ENCODE assay signal across 12 cellular contexts in the genomic region with DNA sequence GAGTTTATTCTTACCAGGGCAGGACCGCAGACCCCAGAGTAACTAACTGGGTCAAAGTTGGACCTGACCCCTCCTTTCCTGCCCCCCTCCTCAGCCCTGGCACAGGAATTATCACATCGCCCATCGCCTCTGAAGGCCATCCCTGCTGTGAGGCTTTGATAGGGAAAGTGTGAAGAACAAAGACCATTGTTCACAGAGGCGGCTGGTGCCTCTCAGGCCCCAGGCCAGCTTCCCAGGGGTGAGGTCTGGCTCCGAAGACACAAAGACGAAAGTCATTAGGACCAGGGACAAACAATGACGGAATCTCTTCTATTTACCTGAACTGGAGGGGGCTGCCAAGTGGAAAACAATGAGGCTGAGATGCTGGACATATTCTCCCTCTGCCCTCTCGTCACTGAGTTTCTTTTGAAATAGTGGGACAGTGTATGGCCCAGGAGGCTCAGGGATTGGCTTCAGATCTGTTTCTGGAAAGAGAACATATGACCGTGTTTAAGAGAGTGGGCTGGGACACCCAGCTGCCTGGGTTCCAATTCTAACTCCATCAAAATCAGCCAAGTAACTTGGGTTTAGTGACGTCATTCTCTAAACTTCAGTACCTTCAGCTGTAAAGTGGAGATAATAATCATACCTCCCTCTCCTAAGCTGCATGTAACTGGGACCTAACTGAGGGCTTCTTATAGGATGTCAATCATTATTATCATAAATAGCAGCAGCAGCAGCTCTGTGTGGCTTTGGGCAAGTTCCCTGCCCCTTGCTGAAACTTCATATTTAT.
DNase-seq lines count a peak whose midpoint lies in the region; ATAC-seq and TF ChIP-seq lines count a peak whose summit lies in the region.
"Had no signal": no experiment of that assay in that cellular context is flagged by ENCODE, and none has a peak within 500 bp of the region (broad histone marks: within the 10 kb centered on the region; RNA-seq: fewer than 3 reads in every experiment).

No MANE protein-coding gene starts in this region.

- no peak overlapping the region for H2AK5ac ChIP-seq in trophoblast cell (ENCODE audit: low read length)

- H4K12ac ChIP-seq in trophoblast cell (ENCODE audit: low read depth, low read length) = no peak overlapping the region

- H3K9ac ChIP-seq in HUES6 (ENCODE audit: low read length) = peak overlapping the region; percentile 71
- no peak overlapping the region for H3K9ac ChIP-seq in trophoblast cell (ENCODE audit: low read length)

- POLR2A ChIA-PET in WTC11 (lab: Charles Lee) = no interaction called here

- peak; percentile 84 for DNase-seq in WTC11 (ENCODE audit: low spot score)
- peak in 40 of 51 donors; percentile 0 to 81 (median 42) for DNase-seq in hypothalamus (lab: John Stamatoyannopoulos, UW)
- no peak for DNase-seq in trophoblast cell
- DNase-seq in foreskin melanocyte = no peak
- DNase-seq in NCI-H2227 treated with DMSO at 0.1 percent for 48 hours (lab: John Stamatoyannopoulos, UW) = no peak
- no peak for DNase-seq in NCI-H82 treated with DMSO at 0.1 percent for 48 hours (lab: John Stamatoyannopoulos, UW; ENCODE audit: unreplicated experiment)
- DNase-seq in HuH-7.5 (ENCODE audit: low spot score) = no peak
- DNase-seq: activated T-cell treated with anti-CD3 and anti-CD28 coated beads, Interleukin-2, amount 50 U/mL, for 48 hours had no signal

- no peak overlapping the region for H3K18ac ChIP-seq in trophoblast cell (ENCODE audit: low read length)

- no peak overlapping the region for H4K91ac ChIP-seq in trophoblast cell (ENCODE audit: low read depth, low read length)

- no peak overlapping the region for H3K14ac ChIP-seq in trophoblast cell (ENCODE audit: low read length)

- H3K4me2 ChIP-seq in trophoblast cell (ENCODE audit: low read length) = no peak overlapping the region

- H3K9me3 Mint-ChIP-seq in WTC11 = peaks cover 10% of the 10 kb centered on the region

- ATAC-seq in WTC11 = peak; percentile 87

- peaks cover 7% of the 10 kb centered on the region for H3K36me3 Mint-ChIP-seq in WTC11
- H3K36me3 Mint-ChIP-seq: brain had no signal

- H3K27ac ChIP-seq in HUES6 (ENCODE audit: low read depth, low read length) (peak overlapping the region; percentile 83; the same call in 1 of the 2 replicates), trophoblast cell (ENCODE audit: low read depth, low read length) (no peak overlapping the region)
- H3K27ac ChIP-seq: uterus had no signal

- H3K36me3 ChIP-seq in HUES6 (ENCODE audit: control insufficient read depth, insufficient read depth, low read length) (no peaks in the 10 kb centered on the region), trophoblast cell (ENCODE audit: control insufficient read depth in 1 of 2, insufficient read depth in 2 of 2, low read length in 2 of 2) (no peaks in the 10 kb centered on the region)
- H3K36me3 ChIP-seq: uterus had no signal

- H3K4me1 ChIP-seq in HUES6 (ENCODE audit: control insufficient read depth, insufficient read depth, low read length) = peaks cover 58% of the 10 kb centered on the region
- peaks cover 11 to 15% of the 10 kb centered on the region in 2 experiments for H3K4me1 ChIP-seq in trophoblast cell (ENCODE audit: control insufficient read depth in 1 of 2, insufficient read depth in 2 of 2, low read length in 2 of 2)
- H3K4me1 ChIP-seq: uterus had no signal

- H3K23ac ChIP-seq in trophoblast cell (ENCODE audit: low read length) = no peak overlapping the region

- peak overlapping the region; percentile 28 for H3K4me3 Mint-ChIP-seq in WTC11
- H3K4me3 Mint-ChIP-seq: B cell, brain had no signal

- peak overlapping the region; percentile 86 for H3K27ac Mint-ChIP-seq in WTC11
- H3K27ac Mint-ChIP-seq: B cell had no signal

- no peak overlapping the region for H2BK5ac ChIP-seq in trophoblast cell (ENCODE audit: low read depth, low read length, poor library complexity)

- H3K27me3 ChIP-seq in HUES6 (ENCODE audit: control insufficient read depth, insufficient read depth, low read length) = peaks cover 14% of the 10 kb centered on the region
- no peaks in the 10 kb centered on the region for H3K27me3 ChIP-seq in trophoblast cell (ENCODE audit: insufficient read depth, low read length)
- H3K27me3 ChIP-seq: uterus had no signal

- peaks cover 72% of the 10 kb centered on the region for H3K4me1 Mint-ChIP-seq in WTC11

- H4K8ac ChIP-seq in trophoblast cell (ENCODE audit: low read depth, low read length) = no peak overlapping the region

- peaks cover 85% of the 10 kb centered on the region for H3K27me3 Mint-ChIP-seq in WTC11 (ENCODE audit: low read depth)
- H3K27me3 Mint-ChIP-seq: B cell had no signal

- TF ChIP-seq CTCF in WTC11 (IDR thresholded peaks at IDR 0.05) = no peak

- no peak overlapping the region for H2BK12ac ChIP-seq in trophoblast cell (ENCODE audit: low read length)

- H2BK120ac ChIP-seq in trophoblast cell (ENCODE audit: insufficient read depth, low read length, poor library complexity) = peak overlapping the region; percentile 9

- H3K79me1 ChIP-seq in trophoblast cell (ENCODE audit: low read length) = no peaks in the 10 kb centered on the region

- no CpG with 5 or more reads among the region's 10 CpGs for WGBS in trophoblast cell (ENCODE audit: extremely low coverage, insufficient coverage, insufficient read length)

- H2AFZ ChIP-seq in trophoblast cell (ENCODE audit: insufficient read depth, low read length, poor library complexity) = no peak overlapping the region

- H3K4me3 ChIP-seq in HUES6 (ENCODE audit: low read depth, low read length) = peak overlapping the region; percentile 30
- no peak overlapping the region for H3K4me3 ChIP-seq in trophoblast cell (ENCODE audit: low read depth, low read length)
- H3K4me3 ChIP-seq: uterus had no signal

- no peak overlapping the region for H3K4ac ChIP-seq in trophoblast cell (ENCODE audit: low read depth, low read length)

- no peaks in the 10 kb centered on the region for H3K79me2 ChIP-seq in trophoblast cell (ENCODE audit: control insufficient read depth, insufficient read depth, low read length, poor library complexity)

- H3K9me3 ChIP-seq in HUES6 (ENCODE audit: control insufficient read depth, insufficient read depth, low read depth, low read length) (peaks cover 7% of the 10 kb centered on the region; the same call in 1 of the 2 replicates), trophoblast cell (ENCODE audit: insufficient read depth, low read depth, low read length) (no peaks in the 10 kb centered on the region)
- H3K9me3 ChIP-seq: uterus had no signal

- CTCF ChIA-PET in WTC11 (lab: Charles Lee) = no interaction called here

TF ChIP-seq in WTC11, 78 proteins besides CTCF, POLR2A, EP300 and RAD21 (continues in another document):
- TF ChIP-seq, protein P1, sequence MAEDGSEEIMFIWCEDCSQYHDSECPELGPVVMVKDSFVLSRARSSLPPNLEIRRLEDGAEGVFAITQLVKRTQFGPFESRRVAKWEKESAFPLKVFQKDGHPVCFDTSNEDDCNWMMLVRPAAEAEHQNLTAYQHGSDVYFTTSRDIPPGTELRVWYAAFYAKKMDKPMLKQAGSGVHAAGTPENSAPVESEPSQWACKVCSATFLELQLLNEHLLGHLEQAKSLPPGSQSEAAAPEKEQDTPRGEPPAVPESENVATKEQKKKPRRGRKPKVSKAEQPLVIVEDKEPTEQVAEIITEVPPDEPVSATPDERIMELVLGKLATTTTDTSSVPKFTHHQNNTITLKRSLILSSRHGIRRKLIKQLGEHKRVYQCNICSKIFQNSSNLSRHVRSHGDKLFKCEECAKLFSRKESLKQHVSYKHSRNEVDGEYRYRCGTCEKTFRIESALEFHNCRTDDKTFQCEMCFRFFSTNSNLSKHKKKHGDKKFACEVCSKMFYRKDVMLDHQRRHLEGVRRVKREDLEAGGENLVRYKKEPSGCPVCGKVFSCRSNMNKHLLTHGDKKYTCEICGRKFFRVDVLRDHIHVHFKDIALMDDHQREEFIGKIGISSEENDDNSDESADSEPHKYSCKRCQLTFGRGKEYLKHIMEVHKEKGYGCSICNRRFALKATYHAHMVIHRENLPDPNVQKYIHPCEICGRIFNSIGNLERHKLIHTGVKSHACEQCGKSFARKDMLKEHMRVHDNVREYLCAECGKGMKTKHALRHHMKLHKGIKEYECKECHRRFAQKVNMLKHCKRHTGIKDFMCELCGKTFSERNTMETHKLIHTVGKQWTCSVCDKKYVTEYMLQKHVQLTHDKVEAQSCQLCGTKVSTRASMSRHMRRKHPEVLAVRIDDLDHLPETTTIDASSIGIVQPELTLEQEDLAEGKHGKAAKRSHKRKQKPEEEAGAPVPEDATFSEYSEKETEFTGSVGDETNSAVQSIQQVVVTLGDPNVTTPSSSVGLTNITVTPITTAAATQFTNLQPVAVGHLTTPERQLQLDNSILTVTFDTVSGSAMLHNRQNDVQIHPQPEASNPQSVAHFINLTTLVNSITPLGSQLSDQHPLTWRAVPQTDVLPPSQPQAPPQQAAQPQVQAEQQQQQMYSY (CRISPR knock-in tag; IDR thresholded peaks at IDR 0.05) = no peak
- TF ChIP-seq, protein P2, sequence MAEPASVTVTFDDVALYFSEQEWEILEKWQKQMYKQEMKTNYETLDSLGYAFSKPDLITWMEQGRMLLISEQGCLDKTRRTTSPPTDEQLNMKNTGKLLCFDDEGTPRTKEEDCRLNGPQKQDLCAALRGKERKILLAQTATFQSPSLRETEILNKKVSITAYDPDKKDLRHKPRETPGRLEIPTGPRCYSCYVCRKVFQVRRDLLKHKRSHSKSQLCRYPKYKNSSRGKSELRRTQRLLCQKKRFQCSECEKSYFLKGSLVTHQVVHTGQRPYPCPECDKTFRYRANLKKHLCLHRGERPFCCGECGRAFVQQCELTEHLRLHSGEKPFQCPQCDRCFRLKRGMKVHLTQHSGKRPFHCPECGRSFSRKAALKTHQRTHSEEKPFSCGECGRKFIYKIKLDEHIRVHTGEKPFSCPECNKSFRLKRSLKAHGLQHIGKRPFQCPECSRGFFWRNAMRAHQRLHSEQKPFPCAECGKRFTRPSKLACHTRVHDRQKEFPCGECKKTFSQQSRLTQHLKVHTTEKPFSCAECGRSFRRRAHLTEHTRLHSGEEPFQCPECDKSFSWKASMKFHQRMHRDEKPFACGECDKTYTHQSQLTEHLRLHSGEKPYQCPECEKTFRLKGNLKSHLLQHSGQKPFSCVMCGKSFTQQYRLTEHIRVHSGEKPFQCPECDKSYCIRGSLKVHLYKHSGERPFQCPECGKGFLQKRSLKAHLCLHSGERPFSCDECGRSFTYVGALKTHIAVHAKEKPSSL (CRISPR knock-in tag; conservative IDR thresholded peaks at IDR 0.05) = no peak
- no peak for TF ChIP-seq ESRRA (CRISPR knock-in tag; IDR thresholded peaks at IDR 0.05; ENCODE audit: borderline replicate concordance)

Comparison
In these comparisons a context has a peak if more than half of its experiments do, and no peak if none do; other contexts are left out.
1. DNase-seq: peak in WTC11 (single experiment) and hypothalamus (40 of 51); none in trophoblast cell (0 of 2), foreskin melanocyte (single experiment), NCI-H2227 treated with DMSO at 0.1 percent for 48 hours (single experiment), NCI-H82 treated with DMSO at 0.1 percent for 48 hours (single experiment) and HuH-7.5 (single experiment).